In genomic region chr7:17931069-17931468, GRCh38 we compare ENCODE assay signal across 24 cellular contexts.
"Had no signal": no experiment of that assay in that cellular context is flagged by ENCODE, and none has a peak within 500 bp of the region (broad histone marks: within the 10 kb centered on the region; RNA-seq: fewer than 3 reads in every experiment).

No MANE protein-coding gene starts in this region.

- H3K9me3 Mint-ChIP-seq: activated CD4-positive, alpha-beta memory T cell treated with anti-CD3 and anti-CD28 coated beads, Interleukin-2, amount 10 ng/mL, durations not matched to agents 7 days and 5 days; activated CD4-positive, alpha-beta T cell treated with anti-CD3 and anti-CD28 coated beads, Interleukin-2, amount 10 ng/mL, durations not matched to agents 7 days and 5 days; activated naive CD8-positive, alpha-beta T cell treated with anti-CD3 and anti-CD28 coated beads, Interleukin-2, amount 10 ng/mL, durations not matched to agents 7 days and 5 days; activated T-cell treated with anti-CD3 and anti-CD28 coated beads, Interleukin-2, amount 50 U/mL, for 4 hours; central memory CD8-positive, alpha-beta T cell; immature natural killer cell; natural killer cell treated with Interleukin-12 subunit alpha and Interleukin-12 subunit beta and Interleukin-15 and Interleukin-18, amount 100 ng/mL, for 72 hours had no signal

- H3K4me3 ChIP-seq: breast epithelium, esophagus muscularis mucosa, hepatocyte, lung, mucosa of descending colon, spleen, tibial nerve had no signal

- H3K27ac ChIP-seq: esophagus muscularis mucosa, hepatocyte, spleen had no signal

- H3K27ac Mint-ChIP-seq: activated CD4-positive, alpha-beta memory T cell treated with anti-CD3 and anti-CD28 coated beads, Interleukin-2, amount 10 ng/mL, durations not matched to agents 7 days and 5 days; activated CD4-positive, alpha-beta T cell treated with anti-CD3 and anti-CD28 coated beads, Interleukin-2, amount 10 ng/mL, durations not matched to agents 7 days and 5 days; activated naive CD8-positive, alpha-beta T cell treated with anti-CD3 and anti-CD28 coated beads, Interleukin-2, amount 10 ng/mL, durations not matched to agents 7 days and 5 days; natural killer cell treated with Interleukin-12 subunit alpha and Interleukin-12 subunit beta and Interleukin-15 and Interleukin-18, amount 100 ng/mL, for 72 hours had no signal

- H3K4me1 ChIP-seq: breast epithelium had no signal

- H3K27me3 Mint-ChIP-seq: activated CD4-positive, alpha-beta T cell treated with anti-CD3 and anti-CD28 coated beads, Interleukin-2, amount 10 ng/mL, durations not matched to agents 7 days and 5 days; activated naive CD8-positive, alpha-beta T cell treated with anti-CD3 and anti-CD28 coated beads, Interleukin-2, amount 10 ng/mL, durations not matched to agents 7 days and 5 days; central memory CD8-positive, alpha-beta T cell; natural killer cell treated with Interleukin-12 subunit alpha and Interleukin-12 subunit beta and Interleukin-15 and Interleukin-18, amount 100 ng/mL, for 72 hours had no signal

- ATAC-seq: activated T-cell treated with anti-CD3 and anti-CD28 coated beads, Interleukin-2, amount 50 U/mL, for 4 hours; mucosa of descending colon; natural killer cell treated with Interleukin-12 subunit alpha and Interleukin-12 subunit beta and Interleukin-15 and Interleukin-18, amount 100 ng/mL, for 72 hours had no signal

- H3K4me3 Mint-ChIP-seq: activated CD4-positive, alpha-beta memory T cell treated with anti-CD3 and anti-CD28 coated beads, Interleukin-2, amount 10 ng/mL, durations not matched to agents 7 days and 5 days; activated CD4-positive, alpha-beta T cell treated with anti-CD3 and anti-CD28 coated beads, Interleukin-2, amount 10 ng/mL, durations not matched to agents 7 days and 5 days; activated T-cell treated with anti-CD3 and anti-CD28 coated beads, Interleukin-2, amount 50 U/mL, for 4 hours; central memory CD8-positive, alpha-beta T cell; immature natural killer cell; natural killer cell treated with Interleukin-12 subunit alpha and Interleukin-12 subunit beta and Interleukin-15 and Interleukin-18, amount 100 ng/mL, for 72 hours had no signal

- H3K36me3 Mint-ChIP-seq: immature natural killer cell; natural killer cell treated with Interleukin-12 subunit alpha and Interleukin-12 subunit beta and Interleukin-15 and Interleukin-18, amount 100 ng/mL, for 72 hours had no signal

- H3K27me3 ChIP-seq: breast epithelium, esophagus muscularis mucosa, hepatocyte, spleen, tibial nerve had no signal

- DNase-seq: activated CD4-positive, alpha-beta memory T cell treated with anti-CD3 and anti-CD28 coated beads, Interleukin-2, amount 10 ng/mL, durations not matched to agents 7 days and 5 days; activated CD4-positive, alpha-beta T cell treated with anti-CD3 and anti-CD28 coated beads for 1 hour; activated CD4-positive, alpha-beta T cell treated with anti-CD3 and anti-CD28 coated beads, Interleukin-2, amount 10 ng/mL, durations not matched to agents 7 days and 5 days; activated CD8-positive, alpha-beta memory T cell treated with anti-CD3 and anti-CD28 coated beads, Interleukin-2, amount 50 U/mL, for 48 hours; activated naive CD4-positive, alpha-beta T cell treated with Interleukin-2 at 50 U/mL for 16 hours; activated naive CD8-positive, alpha-beta T cell treated with anti-CD3 and anti-CD28 coated beads, Interleukin-2, amount 10 ng/mL, durations not matched to agents 7 days and 5 days; activated T-cell treated with anti-CD3 and anti-CD28 coated beads, Interleukin-2, amount 50 U/mL, for 4 hours; amygdala; dermis blood vessel endothelial cell; effector CD4-positive, alpha-beta T cell; foreskin melanocyte; glutamatergic neuron; immature natural killer cell; mucosa of descending colon; spleen; stimulated activated naive CD4-positive, alpha-beta T cell treated with Interleukin-2 at 50 U/mL for 16 hours; T-helper 2 cell had no signal

- H3K9me3 ChIP-seq: breast epithelium, esophagus muscularis mucosa, mucosa of descending colon, spleen, tibial nerve had no signal

- H3K36me3 ChIP-seq: breast epithelium, esophagus muscularis mucosa, spleen, tibial nerve had no signal
